In genomic region chr11:126718319-126718718, GRCh38 we compare ENCODE assay signal across 19 cellular contexts.
A peak's percentile ranks its signal among the peaks of the same experiment; 100 is the strongest.
DNase-seq lines count a peak whose midpoint lies in the region; ATAC-seq and TF ChIP-seq lines count a peak whose summit lies in the region.
"Had no signal": no experiment of that assay in that cellular context is flagged by ENCODE, and none has a peak within 500 bp of the region (broad histone marks: within the 10 kb centered on the region; RNA-seq: fewer than 3 reads in every experiment).

No MANE protein-coding gene starts in this region.

- DNase-seq in DMS79 (lab: John Stamatoyannopoulos, UW), result peak; percentile 84
- peak; percentile 75 for DNase-seq in MG63
- DNase-seq in foreskin keratinocyte, result peak in 1 of 2 donors; percentile 9
- DNase-seq in renal cortical epithelial cell (ENCODE audit: low read depth), result peak; percentile 79
- no peak for DNase-seq in COLO668 (lab: John Stamatoyannopoulos, UW; ENCODE audit: unreplicated experiment)
- DNase-seq in G401 (ENCODE audit: low spot score), result no peak
- DNase-seq: activated CD4-positive, alpha-beta T cell treated with anti-CD3 and anti-CD28 coated beads, Interleukin-2, amount 10 ng/mL, durations not matched to agents 24 days and 14 days; activated effector memory CD4-positive, alpha-beta T cell treated with anti-CD3 and anti-CD28 coated beads, Interleukin-2, amount 50 U/mL, for 16 hours; cortex of kidney; hippocampal formation; naive thymus-derived CD8-positive, alpha-beta T cell; NCI-H1694; NCI-H226; stimulated activated naive B cell treated with anti-CD40 and anti-IgM and Interleukin-4, amounts not matched to agents 10 μg/mL and 1 μg/mL and 100 μg/mL, for 72 hours; T-helper 17 cell; tibial artery had no signal

- H3K4me3 ChIP-seq in MG63, result no peak overlapping the region
- H3K4me3 ChIP-seq: breast epithelium, GM12878, tibial artery had no signal

- in situ Hi-C loops in G401 (cut with HindIII; ENCODE audit: low sequenced_read_pairs), result no loop called here

- H3K27me3 ChIP-seq in MG63, result no peaks in the 10 kb centered on the region
- no peaks in the 10 kb centered on the region for H3K27me3 ChIP-seq in foreskin keratinocyte
- H3K27me3 ChIP-seq: breast epithelium had no signal

- H3K4me1 ChIP-seq in foreskin keratinocyte, result no peaks in the 10 kb centered on the region
- H3K4me1 ChIP-seq: breast epithelium, tibial artery had no signal

- peak; percentile 47 for ATAC-seq in foreskin keratinocyte
- ATAC-seq in HG03095 (IDR thresholded peaks at IDR 0.05; ENCODE audit: unreplicated experiment), result no peak
- ATAC-seq: GM12878; naive thymus-derived CD8-positive, alpha-beta T cell; stimulated activated naive B cell treated with anti-CD40 and anti-IgM and Interleukin-4, amounts not matched to agents 10 μg/mL and 1 μg/mL and 100 μg/mL, for 72 hours; T-helper 17 cell had no signal

- TF ChIP-seq CTCF in foreskin keratinocyte (conservative IDR thresholded peaks at IDR 0.05), result no peak

- no peak overlapping the region for H3K27ac ChIP-seq in foreskin keratinocyte
- H3K27ac ChIP-seq: breast epithelium, tibial artery had no signal

- H3K36me3 ChIP-seq in MG63, result no peaks in the 10 kb centered on the region
- H3K36me3 ChIP-seq: breast epithelium, tibial artery had no signal

- H3K9me3 ChIP-seq in MG63, result no peaks in the 10 kb centered on the region
- H3K9me3 ChIP-seq: breast epithelium, tibial artery had no signal

Comparison
In these comparisons a context has a peak if more than half of its experiments do, and no peak if none do; other contexts are left out.
1. DNase-seq: peak in DMS79 (single experiment), MG63 (single experiment) and renal cortical epithelial cell (single experiment); none in COLO668 (single experiment) and G401 (single experiment).